In the genomic region with DNA sequence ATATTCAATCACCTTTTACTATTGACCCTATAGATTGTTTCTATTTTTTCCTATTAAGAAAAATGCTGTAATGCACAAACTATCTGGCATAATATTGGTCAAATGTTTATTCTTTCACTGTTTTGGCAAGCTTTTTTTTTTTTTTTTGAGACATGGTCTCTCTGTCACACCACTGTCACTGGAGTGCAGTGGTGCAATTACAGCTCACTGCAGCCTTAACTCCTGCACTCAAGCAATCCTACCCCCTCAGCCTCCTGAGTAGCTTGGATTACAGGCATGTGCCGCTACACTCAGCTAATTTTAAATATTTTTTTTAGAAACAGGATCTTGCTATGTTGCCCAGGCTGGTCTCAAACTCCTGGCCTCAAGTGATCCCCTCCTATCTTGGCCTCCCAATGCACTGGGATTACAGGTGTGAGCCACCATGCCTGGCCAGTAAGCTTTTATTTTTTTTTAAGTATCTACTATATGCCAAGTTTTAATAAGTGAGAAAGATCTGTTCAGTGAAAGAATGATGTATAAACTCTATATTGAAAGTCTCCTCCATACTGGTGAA, we compare ENCODE assay signal across 22 cellular contexts.
"Had no signal": no experiment of that assay in that cellular context is flagged by ENCODE, and none has a peak within 500 bp of the region (broad histone marks: within the 10 kb centered on the region; RNA-seq: fewer than 3 reads in every experiment).

No MANE protein-coding gene starts in this region.

- H3K4me3 ChIP-seq: heart left ventricle, right atrium auricular region, suprapubic skin, tibial artery had no signal

- H3K36me3 Mint-ChIP-seq: activated naive CD4-positive, alpha-beta T cell treated with anti-CD3 and anti-CD28 coated beads, Interleukin-2, amount 50 U/mL, for 24 hours had no signal

- H3K4me3 Mint-ChIP-seq: activated CD8-positive, alpha-beta T cell treated with anti-CD3 and anti-CD28 coated beads for 36 hours; activated naive CD4-positive, alpha-beta T cell treated with anti-CD3 and anti-CD28 coated beads, Interleukin-2, amount 50 U/mL, for 24 hours; activated naive CD8-positive, alpha-beta T cell treated with anti-CD3 and anti-CD28 coated beads, Interleukin-2, amount 50 U/mL, for 24 hours; memory B cell; naive thymus-derived CD4-positive, alpha-beta T cell had no signal

- ATAC-seq: activated CD8-positive, alpha-beta T cell treated with anti-CD3 and anti-CD28 coated beads for 36 hours; activated naive CD8-positive, alpha-beta T cell treated with anti-CD3 and anti-CD28 coated beads, Interleukin-2, amount 50 U/mL, for 24 hours; heart left ventricle; naive thymus-derived CD4-positive, alpha-beta T cell had no signal

- H3K9me3 ChIP-seq: heart left ventricle, right atrium auricular region, suprapubic skin, tibial artery had no signal

- H3K36me3 ChIP-seq: right atrium auricular region, suprapubic skin, tibial artery had no signal

- H3K27ac ChIP-seq: heart left ventricle, right atrium auricular region, suprapubic skin, tibial artery had no signal

- H3K9me3 Mint-ChIP-seq: activated CD8-positive, alpha-beta T cell treated with anti-CD3 and anti-CD28 coated beads for 36 hours; activated naive CD4-positive, alpha-beta T cell treated with anti-CD3 and anti-CD28 coated beads, Interleukin-2, amount 50 U/mL, for 24 hours; activated naive CD8-positive, alpha-beta T cell treated with anti-CD3 and anti-CD28 coated beads, Interleukin-2, amount 50 U/mL, for 24 hours; activated T-helper 2 cell treated with anti-CD3 and anti-CD28 coated beads, Interferon-gamma antibody, Interleukin-2, Interleukin-4, amounts not matched to agents 10 μg/mL and 5 μg/mL and 100 μg/mL, durations not matched to agents 14 hours and 24 hours and 36 hours; memory B cell; naive thymus-derived CD4-positive, alpha-beta T cell had no signal

- DNase-seq: activated CD4-positive, alpha-beta T cell treated with anti-CD3 and anti-CD28 coated beads for 1 hour; activated CD4-positive, alpha-beta T cell treated with anti-CD3 and anti-CD28 coated beads, Interleukin-2, amount 50 U/mL, for 1 hour; activated CD8-positive, alpha-beta T cell treated with anti-CD3 and anti-CD28 coated beads for 36 hours; activated naive CD8-positive, alpha-beta T cell treated with anti-CD3 and anti-CD28 coated beads, Interleukin-2, amount 50 U/mL, for 24 hours; activated T-cell treated with anti-CD3 and anti-CD28 coated beads, Interleukin-2, amount 50 U/mL, for 48 hours; amygdala; caudate nucleus; cortex of kidney; heart left ventricle; hypothalamus; midbrain; naive thymus-derived CD4-positive, alpha-beta T cell; stimulated activated CD4-positive, alpha-beta T cell treated with anti-CD3 and anti-CD28 coated beads, Interleukin-15, amount 100 ng/mL, for 24 hours; stimulated activated CD4-positive, alpha-beta T cell treated with anti-CD3 and anti-CD28 coated beads, Interleukin-2, amount 100 ng/mL, for 24 hours; stimulated activated naive CD4-positive, alpha-beta T cell; T1000; tibial artery had no signal

- H3K27me3 ChIP-seq: heart left ventricle, right atrium auricular region, suprapubic skin, tibial artery had no signal

- H3K27ac Mint-ChIP-seq: activated CD8-positive, alpha-beta T cell treated with anti-CD3 and anti-CD28 coated beads for 36 hours; activated naive CD4-positive, alpha-beta T cell treated with anti-CD3 and anti-CD28 coated beads, Interleukin-2, amount 50 U/mL, for 24 hours; activated naive CD8-positive, alpha-beta T cell treated with anti-CD3 and anti-CD28 coated beads, Interleukin-2, amount 50 U/mL, for 24 hours; activated T-helper 2 cell treated with anti-CD3 and anti-CD28 coated beads, Interferon-gamma antibody, Interleukin-2, Interleukin-4, amounts not matched to agents 10 μg/mL and 5 μg/mL and 100 μg/mL, durations not matched to agents 14 hours and 24 hours and 36 hours; naive thymus-derived CD4-positive, alpha-beta T cell had no signal

- H3K27me3 Mint-ChIP-seq: activated CD8-positive, alpha-beta T cell treated with anti-CD3 and anti-CD28 coated beads for 36 hours; activated naive CD4-positive, alpha-beta T cell treated with anti-CD3 and anti-CD28 coated beads, Interleukin-2, amount 50 U/mL, for 24 hours; activated naive CD8-positive, alpha-beta T cell treated with anti-CD3 and anti-CD28 coated beads, Interleukin-2, amount 50 U/mL, for 24 hours; memory B cell; naive thymus-derived CD4-positive, alpha-beta T cell had no signal
